Comparison of ENCODE assay signal across 1 cellular context in the genomic region with DNA sequence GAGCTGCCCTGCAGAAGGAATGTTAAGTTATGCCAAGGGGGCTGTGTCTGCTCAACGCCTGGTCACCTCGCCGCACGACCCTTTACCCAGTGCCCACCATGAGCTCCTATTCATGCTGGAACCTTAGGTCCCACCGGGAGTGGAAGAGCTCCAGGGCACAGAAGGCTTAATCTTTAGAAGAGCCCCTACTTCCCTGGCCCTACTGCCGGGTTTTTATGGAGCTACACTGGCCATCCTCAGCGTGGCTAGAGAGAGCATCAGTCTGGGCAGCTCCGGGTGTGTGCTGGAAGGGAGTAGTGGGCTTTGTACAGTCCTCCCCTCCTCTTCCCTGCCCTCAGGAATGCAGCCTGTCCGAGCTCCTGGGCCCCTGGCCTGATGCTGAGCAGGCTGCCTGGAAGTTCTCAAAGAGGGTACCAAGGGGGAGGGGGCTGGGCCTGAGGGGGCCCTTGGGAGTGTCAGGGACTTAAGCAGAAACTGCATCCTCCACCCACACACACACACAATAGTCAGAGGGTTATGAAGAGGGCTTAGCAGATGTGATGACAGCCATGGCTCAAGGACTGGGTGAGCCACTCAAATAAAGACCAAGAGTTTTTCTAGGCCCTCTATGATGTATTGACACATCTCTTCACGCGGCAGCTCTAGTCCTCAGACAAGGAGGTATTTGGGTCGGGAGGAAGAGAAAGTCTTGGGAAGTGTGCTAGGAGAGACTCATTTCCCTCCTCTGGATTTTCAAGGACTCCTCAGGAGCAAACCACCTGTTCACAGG.
TF ChIP-seq lines count a peak whose summit lies in the region.

No MANE protein-coding gene starts in this region.

TF ChIP-seq in IMR-90, 13 proteins besides CTCF, POLR2A, EP300 and RAD21 (continued from another document):
- TF ChIP-seq RCOR1 (IDR thresholded peaks at IDR 0.05; ENCODE audit: insufficient replicate concordance, low read length) (no peak), CHD1 (IDR thresholded peaks at IDR 0.05; ENCODE audit: low read depth, low read length) (no peak), ELK1 (IDR thresholded peaks at IDR 0.05; ENCODE audit: borderline replicate concordance, low read depth, low read length) (no peak), NFE2L2 (IDR thresholded peaks at IDR 0.05; ENCODE audit: low read depth, low read length) (no peak), RFX5 (IDR thresholded peaks at IDR 0.05; ENCODE audit: low read depth, low read length) (no peak), FOS (IDR thresholded peaks at IDR 0.05; ENCODE audit: low read depth, low read length) (no peak), BHLHE40 (IDR thresholded peaks at IDR 0.05; ENCODE audit: low read depth, low read length) (no peak), USF2 (IDR thresholded peaks at IDR 0.05; ENCODE audit: low read depth, low read length) (no peak), MXI1 (IDR thresholded peaks at IDR 0.05; ENCODE audit: borderline replicate concordance, low read depth, low read length) (no peak), MAZ (IDR thresholded peaks at IDR 0.05; ENCODE audit: borderline replicate concordance, low read depth, low read length) (no peak)
TF ChIP-seq in IMR-90: peak in this region for 0.
